27 cellular contexts compared by ENCODE assay signal in genomic region chr5:62182802-62183201, GRCh38.
DNase-seq lines count a peak whose midpoint lies in the region; ATAC-seq, FAIRE-seq and TF ChIP-seq lines count a peak whose summit lies in the region.
"Had no signal": no experiment of that assay in that cellular context is flagged by ENCODE, and none has a peak within 500 bp of the region (broad histone marks: within the 10 kb centered on the region; RNA-seq: fewer than 3 reads in every experiment).

No MANE protein-coding gene starts in this region.

- H3K27ac ChIP-seq in GM23338 (ENCODE audit: low read depth) (no peak overlapping the region), H1 (ENCODE audit: low read depth, low read length) (no peak overlapping the region)
- H3K27ac ChIP-seq: BLaER1 had no signal

- no peak overlapping the region for H3K4ac ChIP-seq in H1 (replicated peaks; ENCODE audit: insufficient read length, low read depth, low read length)

- CTCF ChIA-PET in H1 (lab: Charles Lee; ENCODE audit: partially characterized antibody) = interaction anchor here (1.0 kb wide), 1 partner anchor 1399 kb away, joined by 3 read pairs; no protein-coding TSS in a partner anchor

- H2AK5ac ChIP-seq in H1 (ENCODE audit: low read depth, low read length) = no peak overlapping the region

- no peaks in the 10 kb centered on the region for H3K9me3 Mint-ChIP-seq in GM23338
- H3K9me3 Mint-ChIP-seq: CD4-positive, CD25-positive, alpha-beta regulatory T cell had no signal

- H2BK15ac ChIP-seq in H1 (ENCODE audit: low read length) = no peak overlapping the region

- H3K4me2 ChIP-seq in GM23338 = no peak overlapping the region
- H3K4me2 ChIP-seq in H1 (ENCODE audit: insufficient read depth in 1 of 2, low read depth in 2 of 2, low read length in 2 of 2) = peak overlapping the region in 1 of 2 experiments; percentile 25; a peak in 2 of 4 replicates
- H3K4me2 ChIP-seq: BLaER1 had no signal

- H3K79me1 ChIP-seq in H1 (ENCODE audit: low read depth, low read length) = no peaks in the 10 kb centered on the region

- no peaks in the 10 kb centered on the region for H3F3A ChIP-seq in GM23338 (replicated peaks; ENCODE audit: low read depth)

- H3K23ac ChIP-seq in H1 (ENCODE audit: insufficient read length) = no peak overlapping the region

- H3K4me1 ChIP-seq in GM23338 (ENCODE audit: insufficient read depth) (0 out of 2 replicates have a peak, but pooled peaks cover 5% of the 10 kb centered on the region), NT2/D1 (ENCODE audit: insufficient read depth, insufficient read length) (peaks cover 5% of the 10 kb centered on the region), H1 (replicated peaks in 1 of 4; ENCODE audit: control insufficient read depth in 3 of 4, insufficient read depth in 4 of 4, low read length in 3 of 4) (peaks cover 0 to 3% (median 1%) of the 10 kb centered on the region in 4 experiments; a peak in 2 of 7 replicates)
- H3K4me1 ChIP-seq: BE2C, BLaER1, Caco-2 had no signal

- no peaks in the 10 kb centered on the region for H3K27me3 Mint-ChIP-seq in GM23338 (ENCODE audit: insufficient read depth, low read depth, poor library complexity)

- H3K18ac ChIP-seq in H1 (ENCODE audit: extremely low read depth, low read length) = no peak overlapping the region

- H3K27ac Mint-ChIP-seq in GM23338 = no peak overlapping the region
- H3K27ac Mint-ChIP-seq: CD14-positive monocyte; CD4-positive, CD25-positive, alpha-beta regulatory T cell; CD8-positive, alpha-beta memory T cell had no signal

- no peak overlapping the region for H3K14ac ChIP-seq in H1 (ENCODE audit: insufficient read length)

- H2BK12ac ChIP-seq in H1 (ENCODE audit: low read depth, low read length) = no peak overlapping the region

- ATAC-seq in GM23338 (peak; percentile 71), HG02981 (IDR thresholded peaks at IDR 0.05; ENCODE audit: unreplicated experiment) (no peak), GM18873 (IDR thresholded peaks at IDR 0.05; ENCODE audit: low FRiP score, unreplicated experiment) (no peak)
- ATAC-seq: GM12878 had no signal

- H4K91ac ChIP-seq in H1 (replicated peaks; ENCODE audit: insufficient read length, low read length) = no peak overlapping the region

- H3K4me3 ChIP-seq in GM23338 (no peak overlapping the region), NT2/D1 (ENCODE audit: insufficient read length, low read depth) (no peak overlapping the region), H1 (ENCODE audit: extremely low read depth in 1 of 4, insufficient read depth in 2 of 4, low read depth in 3 of 4, low read length in 4 of 4) (no peak overlapping the region)
- H3K4me3 ChIP-seq: BLaER1, GM12878 had no signal

- POLR2A ChIA-PET in H1 (lab: Charles Lee; ENCODE audit: partially characterized antibody) = no interaction called here

- H3K36me3 Mint-ChIP-seq in GM23338 (ENCODE audit: low read depth) = no peaks in the 10 kb centered on the region
- H3K36me3 Mint-ChIP-seq: CD14-positive monocyte; CD4-positive, alpha-beta memory T cell; CD4-positive, CD25-positive, alpha-beta regulatory T cell; CD8-positive, alpha-beta memory T cell had no signal

- no peak overlapping the region for H2BK5ac ChIP-seq in H1 (ENCODE audit: low read depth, low read length)

- 78% methylated on average over 1 of the region's 1 CpG; no CpG with 5 or more reads in 1 of the 2 experiments for WGBS in H1 (ENCODE audit: extremely low coverage in 1 of 2, insufficient coverage in 1 of 2, insufficient read length in 1 of 2, insufficient replicate concordance in 2 of 2, low coverage in 1 of 2, low lambda C conversion rate in 2 of 2, missing lambda C conversion rate in 1 of 2), 2 experiments

- no peaks in the 10 kb centered on the region for H3K27me3 ChIP-seq in GM23338 (ENCODE audit: insufficient read depth)
- no peaks in the 10 kb centered on the region for H3K27me3 ChIP-seq in NT2/D1 (ENCODE audit: insufficient read depth, insufficient read length)
- no peaks in the 10 kb centered on the region for H3K27me3 ChIP-seq in H1 (replicated peaks in 1 of 4; ENCODE audit: control insufficient read depth in 3 of 4, extremely low read depth in 1 of 4, insufficient read depth in 3 of 4, low read length in 3 of 4)
- H3K27me3 ChIP-seq: BE2C, BLaER1 had no signal

- peak; percentile 12 for DNase-seq in GM23338 (ENCODE audit: low spot score)
- DNase-seq in NT2/D1 (ENCODE audit: low read depth, low spot score) = peak; percentile 35
- DNase-seq in H1 (ENCODE audit: low read depth in 1 of 2, low spot score in 2 of 2) = no peak
- DNase-seq in iPS-NIHi7 (ENCODE audit: extremely low spot score) = peak; percentile 23
- DNase-seq in NCI-H146 (lab: John Stamatoyannopoulos, UW) = no peak
- no peak for DNase-seq in T1000 (lab: John Stamatoyannopoulos, UW)
- DNase-seq: 8988T; ACHN; BE2C; C1 segment of cervical spinal cord; Caco-2; Calu3; CD4-positive, alpha-beta memory T cell; CD4-positive, CD25-positive, alpha-beta regulatory T cell; CD8-positive, alpha-beta memory T cell; DMS79 treated with DMSO at 0.1 percent for 48 hours; GDM1 had no signal

- no peak overlapping the region for H4K5ac ChIP-seq in H1 (ENCODE audit: insufficient read length, low read depth, low read length)

- H3K56ac ChIP-seq in H1 (replicated peaks; ENCODE audit: insufficient read length, low read depth, low read length) = no peak overlapping the region

- no peak for TF ChIP-seq EP300 in H1 (IDR thresholded peaks at IDR 0.05; ENCODE audit: borderline replicate concordance in 1 of 2, low read depth in 2 of 2, low read length in 2 of 2)

- H2BK120ac ChIP-seq in H1 (replicated peaks; ENCODE audit: low read depth, low read length) = no peak overlapping the region

- no peak overlapping the region for H3K9ac ChIP-seq in NT2/D1 (ENCODE audit: insufficient read length, low read depth)
- no peak overlapping the region for H3K9ac ChIP-seq in H1 (replicated peaks in 1 of 4; ENCODE audit: extremely low read depth in 1 of 4, low read depth in 3 of 4, low read length in 3 of 4)
- H3K9ac ChIP-seq: BLaER1 had no signal

- H3K36me3 ChIP-seq in GM23338 (ENCODE audit: insufficient read depth) (no peaks in the 10 kb centered on the region), NT2/D1 (ENCODE audit: insufficient read depth, insufficient read length, low read length) (no peaks in the 10 kb centered on the region), H1 (ENCODE audit: control insufficient read depth in 2 of 4, insufficient read depth in 4 of 4, low read length in 3 of 4) (no peaks in the 10 kb centered on the region)
- H3K36me3 ChIP-seq: BE2C, BLaER1 had no signal

- H3K9me3 ChIP-seq in NT2/D1 (ENCODE audit: insufficient read depth, low read length) = no peaks in the 10 kb centered on the region
- H3K9me3 ChIP-seq in H1 (ENCODE audit: insufficient read depth in 2 of 2, low read depth in 1 of 2, low read length in 1 of 2) = no peaks in the 10 kb centered on the region
- H3K9me3 ChIP-seq: BE2C, BLaER1, Caco-2 had no signal

- H4K8ac ChIP-seq in H1 (ENCODE audit: extremely low read depth, insufficient read depth, low read length) = no peak overlapping the region

- H3K79me2 ChIP-seq in GM23338 (replicated peaks; ENCODE audit: insufficient read depth) (no peaks in the 10 kb centered on the region), H1 (ENCODE audit: control insufficient read depth in 1 of 2, insufficient read depth in 2 of 2, low read length in 2 of 2) (no peaks in the 10 kb centered on the region)

- peaks cover 7% of the 10 kb centered on the region for H3K4me1 Mint-ChIP-seq in GM23338
- H3K4me1 Mint-ChIP-seq: CD14-positive monocyte; CD4-positive, alpha-beta memory T cell; CD8-positive, alpha-beta memory T cell had no signal

- TF ChIP-seq CTCF in GM23338 (conservative IDR thresholded peaks at IDR 0.05; ENCODE audit: low read depth in 2 of 2) = no peak
- TF ChIP-seq CTCF in H1 (IDR thresholded peaks at IDR 0.05; ENCODE audit: control extremely low read depth in 1 of 3, insufficient read depth in 1 of 3, low read depth in 1 of 3, low read length in 3 of 3) = no peak

- FAIRE-seq in H1 (lab: Jason Lieb, UNC) = no peak
- FAIRE-seq: A204.1, D721Med, GM12878, GM12892, GM18507, GM19239 had no signal

- peak overlapping the region; percentile 1; the same call in 1 of the 2 replicates for H2AFZ ChIP-seq in GM23338
- peak overlapping the region; percentile 58; the same call in 1 of the 2 replicates for H2AFZ ChIP-seq in H1 (ENCODE audit: low read length)

- H3K23me2 ChIP-seq in H1 (ENCODE audit: low read depth, low read length) = no peaks in the 10 kb centered on the region

- no peaks in the 10 kb centered on the region for H4K20me1 ChIP-seq in GM23338 (replicated peaks; ENCODE audit: insufficient read depth)
- no peaks in the 10 kb centered on the region for H4K20me1 ChIP-seq in H1 (replicated peaks in 1 of 2; ENCODE audit: control insufficient read depth in 1 of 2, insufficient read depth in 2 of 2, low read length in 2 of 2)
- H4K20me1 ChIP-seq: BLaER1 had no signal

- H3K9me2 ChIP-seq in GM23338 (ENCODE audit: insufficient read depth) = no peaks in the 10 kb centered on the region

- TF ChIP-seq POLR2A in H1 (IDR thresholded peaks at IDR 0.05; ENCODE audit: control extremely low read depth in 1 of 2, low read depth in 2 of 2, low read length in 2 of 2) = no peak

- no peak for TF ChIP-seq RAD21 in H1 (IDR thresholded peaks at IDR 0.05 in 1 of 2, conservative IDR thresholded peaks at IDR 0.05 in 1 of 2; ENCODE audit: low read depth in 2 of 2, low read length in 2 of 2)

- H3K4me3 Mint-ChIP-seq in GM23338 = no peak overlapping the region
- H3K4me3 Mint-ChIP-seq: CD14-positive monocyte; CD4-positive, alpha-beta memory T cell; CD4-positive, CD25-positive, alpha-beta regulatory T cell; CD8-positive, alpha-beta memory T cell had no signal

- H2BK20ac ChIP-seq in H1 (ENCODE audit: low read length) = no peak overlapping the region

TF ChIP-seq in GM23338, 12 proteins besides CTCF, POLR2A, EP300 and RAD21 (continues in another document):
- TF ChIP-seq ZNF114 (CRISPR knock-in tag; IDR thresholded peaks at IDR 0.05) = no peak
- TF ChIP-seq POLR2AphosphoS5 (IDR thresholded peaks at IDR 0.05; ENCODE audit: low read depth) = no peak

TF ChIP-seq in H1, 55 proteins besides CTCF, POLR2A, EP300 and RAD21:
- TF ChIP-seq SP4 (IDR thresholded peaks at IDR 0.05; ENCODE audit: low read length) (no peak), POU5F1 (IDR thresholded peaks at IDR 0.05; ENCODE audit: low read depth, low read length) (0 out of 2 replicates have a peak, but pooled peaks have one; percentile 28), KDM1A (IDR thresholded peaks at IDR 0.05; ENCODE audit: borderline replicate concordance, low read length) (no peak)

Comparison
In these comparisons a context has a peak if more than half of its experiments do, and no peak if none do; other contexts are left out.
1. DNase-seq: peak in GM23338 (single experiment), NT2/D1 (single experiment) and iPS-NIHi7 (single experiment); none in H1 (0 of 2), NCI-H146 (single experiment) and T1000 (single experiment).